Comparison of ENCODE assay signal across 29 cellular contexts in the genomic region with DNA sequence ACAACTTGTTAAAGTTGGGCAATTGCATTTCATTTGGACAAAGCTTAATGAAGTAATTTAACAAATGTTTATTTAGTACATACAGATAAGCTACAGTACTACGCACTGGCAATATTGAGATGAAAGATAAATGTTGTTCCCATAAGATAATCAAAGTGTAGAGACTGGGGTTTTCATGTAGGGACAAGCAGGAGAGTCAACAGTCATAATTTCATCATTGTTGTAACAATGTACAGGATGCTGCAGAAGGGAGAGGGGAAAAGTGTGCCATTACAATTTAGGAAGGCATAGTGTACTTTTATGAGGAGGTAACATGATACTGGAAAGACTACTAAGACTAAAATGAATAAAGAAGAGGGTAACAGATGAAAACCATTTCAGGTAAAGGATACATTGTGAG.
"Had no signal": no experiment of that assay in that cellular context is flagged by ENCODE, and none has a peak within 500 bp of the region (broad histone marks: within the 10 kb centered on the region; RNA-seq: fewer than 3 reads in every experiment).

No MANE protein-coding gene starts in this region.

- H3K36me3 Mint-ChIP-seq: activated naive CD8-positive, alpha-beta T cell; mesothelial cell of epicardium; naive B cell had no signal

- H3K4me3 ChIP-seq: cardiac muscle cell, colonic mucosa, gastroesophageal sphincter, ovary, right lobe of liver, thoracic aorta had no signal

- H3K4me1 Mint-ChIP-seq: mesothelial cell of epicardium, naive B cell had no signal

- H3K27me3 Mint-ChIP-seq: activated naive CD8-positive, alpha-beta T cell; naive B cell; stimulated activated naive CD8-positive, alpha-beta T cell treated with anti-CD3 and anti-CD28 coated beads, Interleukin-15, Interleukin-2, amounts not matched to agents 100 ng/mL and 50 ng/mL, for 24 hours had no signal

- H3K9me3 ChIP-seq: colonic mucosa, gastroesophageal sphincter, ovary, right lobe of liver, thoracic aorta had no signal

- H3K4me3 Mint-ChIP-seq: activated naive CD8-positive, alpha-beta T cell; activated T-cell treated with anti-CD3 and anti-CD28 coated beads, Interleukin-2, amount 50 U/mL, for 72 hours; mesothelial cell of epicardium; naive B cell; stimulated activated naive CD8-positive, alpha-beta T cell treated with anti-CD3 and anti-CD28 coated beads, Interleukin-15, Interleukin-2, amounts not matched to agents 100 ng/mL and 50 ng/mL, for 24 hours had no signal

- H3K9me3 Mint-ChIP-seq: mesothelial cell of epicardium had no signal

- H3K4me1 ChIP-seq: colonic mucosa, gastroesophageal sphincter, right lobe of liver had no signal

- H3K27me3 ChIP-seq: cardiac muscle cell, colonic mucosa, gastroesophageal sphincter, ovary, right lobe of liver had no signal

- DNase-seq: activated CD4-positive, alpha-beta T cell treated with anti-CD3 and anti-CD28 coated beads for 4 hours; activated CD4-positive, alpha-beta T cell treated with anti-CD3 and anti-CD28 coated beads, Interleukin-2, amount 50 U/mL, for 4 hours; activated naive CD4-positive, alpha-beta T cell; activated T-cell treated with anti-CD3 and anti-CD28 coated beads for 4 hours; activated T-cell treated with anti-CD3 and anti-CD28 coated beads, Interleukin-2, amount 50 U/mL, for 72 hours; anterior cingulate cortex; cerebellar nuclear complex; colonic mucosa; effector CD8-positive, alpha-beta T cell; erythroblast; head of caudate nucleus; hippocampal formation; left colon; naive B cell; ovary; right lobe of liver; stimulated activated CD4-positive, alpha-beta T cell treated with anti-CD3 and anti-CD28 coated beads, Interleukin-12 subunit alpha, Interleukin-12 subunit beta, amount 100 ng/mL, for 4 hours; stimulated activated CD4-positive, alpha-beta T cell treated with anti-CD3 and anti-CD28 coated beads, Interleukin-4, amount 100 ng/mL, for 1 hour; trophoblast cell had no signal

- H3K27ac Mint-ChIP-seq: activated naive CD8-positive, alpha-beta T cell; activated T-cell treated with anti-CD3 and anti-CD28 coated beads, Interleukin-2, amount 50 U/mL, for 72 hours; mesothelial cell of epicardium; naive B cell; progenitor cell of endocrine pancreas; stimulated activated naive CD8-positive, alpha-beta T cell treated with anti-CD3 and anti-CD28 coated beads, Interleukin-15, Interleukin-2, amounts not matched to agents 100 ng/mL and 50 ng/mL, for 24 hours had no signal

- H3K27ac ChIP-seq: cardiac muscle cell, colonic mucosa, gastroesophageal sphincter, ovary, right lobe of liver, thoracic aorta had no signal

- H3K36me3 ChIP-seq: cardiac muscle cell, colonic mucosa, gastroesophageal sphincter, ovary, right lobe of liver, thoracic aorta had no signal

- ATAC-seq: activated T-cell treated with anti-CD3 and anti-CD28 coated beads, Interleukin-2, amount 50 U/mL, for 72 hours; gastroesophageal sphincter; left colon; right lobe of liver had no signal

- FAIRE-seq: endometrium, keratinocyte, urothelium cell line had no signal
